In genomic region chr11:117154468-117154867, GRCh38 we compare ENCODE assay signal across 22 cellular contexts. TPM values are rescaled to one million over a fixed set of nuclear protein-coding genes. Genes with fewer than 3 reads are reported as not detected.
DNase-seq lines count a peak whose midpoint lies in the region; ATAC-seq, FAIRE-seq and TF ChIP-seq lines count a peak whose summit lies in the region.
"Had no signal": no experiment of that assay in that cellular context is flagged by ENCODE, and none has a peak within 500 bp of the region (broad histone marks: within the 10 kb centered on the region; RNA-seq: fewer than 3 reads in every experiment).

No MANE protein-coding gene starts in this region.

- peaks cover 9 to 33% of the 10 kb centered on the region in 2 experiments for H3K36me3 ChIP-seq in HepG2 (replicated peaks in 1 of 2; ENCODE audit: control insufficient read depth in 1 of 2, insufficient read depth in 2 of 2, low read length in 2 of 2)
- peaks cover 0 to 14% (median 0%) of the 10 kb centered on the region in 4 donors for H3K36me3 ChIP-seq in right lobe of liver
- peaks cover 19 to 27% of the 10 kb centered on the region in 2 experiments for H3K36me3 ChIP-seq in trophoblast cell (ENCODE audit: control insufficient read depth in 1 of 2, insufficient read depth in 2 of 2, low read length in 2 of 2)

- no peak overlapping the region for H2BK12ac ChIP-seq in trophoblast cell (ENCODE audit: low read length)

- no peak for TF ChIP-seq POLR2A in HepG2 (IDR thresholded peaks at IDR 0.05; ENCODE audit: insufficient read depth in 1 of 2, low read depth in 2 of 2, low read length in 2 of 2)
- TF ChIP-seq POLR2A in right lobe of liver (IDR thresholded peaks at IDR 0.05) = no peak

- no peak overlapping the region for H3K14ac ChIP-seq in trophoblast cell (ENCODE audit: low read length)

- H3K9me3 ChIP-seq in HepG2 (ENCODE audit: low read length) = no peaks in the 10 kb centered on the region
- no peaks in the 10 kb centered on the region for H3K9me3 ChIP-seq in right lobe of liver
- H3K9me3 ChIP-seq in trophoblast cell (ENCODE audit: insufficient read depth, low read depth, low read length) = no peaks in the 10 kb centered on the region
- H3K9me3 ChIP-seq: A549; BLaER1 treated with 17β-estradiol and CSF1 and Interleukin-3, amounts not matched to agents 10 nM and 100 nM; Caco-2 had no signal

- no peak overlapping the region for H2BK5ac ChIP-seq in trophoblast cell (ENCODE audit: low read depth, low read length, poor library complexity)

- WGBS in HepG2 (ENCODE audit: low lambda C conversion rate) = 98% methylated on average over 5 of the region's 5 CpGs
- WGBS in right lobe of liver (ENCODE audit: insufficient coverage, low coverage, low lambda C conversion rate, missing lambda C conversion rate) = 100% methylated on average over 5 of the region's 5 CpGs
- WGBS in trophoblast cell (ENCODE audit: extremely low coverage, insufficient coverage, insufficient read length) = no CpG with 5 or more reads among the region's 5 CpGs

- CTCF ChIA-PET in HepG2 (lab: Yijun Ruan, JAX; ENCODE audit: low intra/inter-chr PET ratio, low total read pairs) (no interaction called here), WTC11 (lab: Charles Lee) (interaction anchor here (1.0 kb wide), 1 partner anchor 27 kb away, joined by 3 read pairs; no protein-coding TSS in a partner anchor)

- H3K27me3 Mint-ChIP-seq in WTC11 (ENCODE audit: low read depth) = no peaks in the 10 kb centered on the region
- H3K27me3 Mint-ChIP-seq: B cell; CD4-positive, alpha-beta T cell had no signal

- POLR2A ChIA-PET in HepG2 (lab: Yijun Ruan, JAX) = no interaction called here
- POLR2A ChIA-PET in WTC11 (lab: Charles Lee) = no interaction called here

- no TSS peak for BruUV-seq in HepG2 (replicated peaks; lab: Mats Ljungman, UMichigan)

- in situ Hi-C loops in HepG2 (cut with HindIII; ENCODE audit: extremely low pct_ligation_motif_present, low pct_unique_long_range_greater_than_20kb) = no loop called here

- H3K9ac ChIP-seq in HepG2 (ENCODE audit: insufficient read depth, low read depth, low read length) = no peak overlapping the region
- H3K9ac ChIP-seq in trophoblast cell (ENCODE audit: low read length) = no peak overlapping the region

- no peak overlapping the region for H4K8ac ChIP-seq in trophoblast cell (ENCODE audit: low read depth, low read length)

- no peak overlapping the region for H3K23ac ChIP-seq in trophoblast cell (ENCODE audit: low read length)

- H2AK5ac ChIP-seq in trophoblast cell (ENCODE audit: low read length) = no peak overlapping the region

- H3K4me2 ChIP-seq in HepG2 (ENCODE audit: low read depth, low read length) = no peak overlapping the region
- no peak overlapping the region for H3K4me2 ChIP-seq in trophoblast cell (ENCODE audit: low read length)
- H3K4me2 ChIP-seq: A549; BLaER1 treated with 17β-estradiol and CSF1 and Interleukin-3, amounts not matched to agents 10 nM and 100 nM had no signal

- ATAC-seq in HepG2 (no peak), right lobe of liver (no peak), WTC11 (no peak), HG03432 (IDR thresholded peaks at IDR 0.05; ENCODE audit: unreplicated experiment) (no peak), HG02852 (IDR thresholded peaks at IDR 0.05; ENCODE audit: unreplicated experiment) (no peak)
- ATAC-seq: A549; CD8-positive, alpha-beta T cell had no signal

- TF ChIP-seq EP300 in HepG2 (IDR thresholded peaks at IDR 0.05; ENCODE audit: low read depth in 2 of 2, low read length in 2 of 2) (no peak), HepG2 (CRISPR knock-in tag; IDR thresholded peaks at IDR 0.05; ENCODE audit: borderline replicate concordance) (no peak)

- H3K36me3 Mint-ChIP-seq in WTC11 = peaks cover 39% of the 10 kb centered on the region

- H3K27ac Mint-ChIP-seq in WTC11 = no peak overlapping the region
- H3K27ac Mint-ChIP-seq: B cell; CD4-positive, alpha-beta T cell; CD8-positive, alpha-beta T cell had no signal

- H3K4me3 ChIP-seq in HepG2 (replicated peaks in 1 of 3; ENCODE audit: insufficient read depth in 1 of 3, low read depth in 2 of 3, low read length in 3 of 3) (no peak overlapping the region), right lobe of liver (no peak overlapping the region), trophoblast cell (ENCODE audit: low read depth, low read length) (no peak overlapping the region)
- H3K4me3 ChIP-seq: A549; BLaER1 treated with 17β-estradiol and CSF1 and Interleukin-3, amounts not matched to agents 10 nM and 100 nM had no signal

- H3K4me1 ChIP-seq in HepG2 (ENCODE audit: insufficient read depth, low read length) = no peaks in the 10 kb centered on the region
- H3K4me1 ChIP-seq in right lobe of liver = peaks cover 0 to 4% (median 0%) of the 10 kb centered on the region in 4 donors
- H3K4me1 ChIP-seq in trophoblast cell (ENCODE audit: control insufficient read depth in 1 of 2, insufficient read depth in 2 of 2, low read length in 2 of 2) = no peaks in the 10 kb centered on the region
- H3K4me1 ChIP-seq: A549, Caco-2 had no signal

- no peak overlapping the region for H4K91ac ChIP-seq in trophoblast cell (ENCODE audit: low read depth, low read length)

- peak overlapping the region; percentile 47 for H3K4ac ChIP-seq in trophoblast cell (ENCODE audit: low read depth, low read length)

- no peaks in the 10 kb centered on the region for H3K9me3 Mint-ChIP-seq in WTC11
- H3K9me3 Mint-ChIP-seq: CD4-positive, alpha-beta T cell; CD8-positive, alpha-beta T cell had no signal

- TF ChIP-seq CTCF in HepG2 (CRISPR knock-in tag; IDR thresholded peaks at IDR 0.05) (no peak), right lobe of liver (IDR thresholded peaks at IDR 0.05) (no peak), WTC11 (IDR thresholded peaks at IDR 0.05) (no peak)

- H2AFZ ChIP-seq in HepG2 (ENCODE audit: low read length) = no peak overlapping the region
- H2AFZ ChIP-seq in trophoblast cell (ENCODE audit: insufficient read depth, low read length, poor library complexity) = no peak overlapping the region

- no peaks in the 10 kb centered on the region for H3K4me1 Mint-ChIP-seq in WTC11

- H2BK120ac ChIP-seq in trophoblast cell (ENCODE audit: insufficient read depth, low read length, poor library complexity) = no peak overlapping the region

- intact Hi-C loops in HepG2 (cut with micrococcal nuclease; ENCODE audit: unreplicated experiment) = no loop called here
- intact Hi-C loops in right lobe of liver (cut with DNase I) = no loop called here

- H3K27me3 ChIP-seq in HepG2 (ENCODE audit: control insufficient read depth in 1 of 2, insufficient read depth in 2 of 2, low read length in 2 of 2) = no peaks in the 10 kb centered on the region
- H3K27me3 ChIP-seq in right lobe of liver = no peaks in the 10 kb centered on the region
- H3K27me3 ChIP-seq in trophoblast cell (ENCODE audit: insufficient read depth, low read length) = no peaks in the 10 kb centered on the region
- H3K27me3 ChIP-seq: BLaER1 treated with 17β-estradiol and CSF1 and Interleukin-3, amounts not matched to agents 10 nM and 100 nM had no signal

- peaks cover 65% of the 10 kb centered on the region for H4K20me1 ChIP-seq in HepG2 (ENCODE audit: insufficient read depth, low read length)

- peaks cover 85% of the 10 kb centered on the region for H3K79me2 ChIP-seq in HepG2 (ENCODE audit: insufficient read depth, low read length)
- peaks cover 2% of the 10 kb centered on the region for H3K79me2 ChIP-seq in trophoblast cell (ENCODE audit: control insufficient read depth, insufficient read depth, low read length, poor library complexity)

- no peak for TF ChIP-seq RAD21 in HepG2 (CRISPR knock-in tag; IDR thresholded peaks at IDR 0.05)

- no peak overlapping the region for H4K12ac ChIP-seq in trophoblast cell (ENCODE audit: low read depth, low read length)

- no peaks in the 10 kb centered on the region for H3K79me1 ChIP-seq in trophoblast cell (ENCODE audit: low read length)

- no peak overlapping the region for H3K27ac ChIP-seq in HepG2 (ENCODE audit: extremely low read length, insufficient read depth, low read length)
- H3K27ac ChIP-seq in right lobe of liver = no peak overlapping the region
- no peak overlapping the region for H3K27ac ChIP-seq in trophoblast cell (ENCODE audit: low read depth, low read length)
- H3K27ac ChIP-seq: 22Rv1; A549; BLaER1 treated with 17β-estradiol and CSF1 and Interleukin-3, amounts not matched to agents 10 nM and 100 nM; C4-2B had no signal

- no peak overlapping the region for H3K18ac ChIP-seq in trophoblast cell (ENCODE audit: low read length)

- DNase-seq in HepG2 (ENCODE audit: low spot score) (no peak), right lobe of liver (no peak), WTC11 (ENCODE audit: low spot score) (no peak), trophoblast cell (no peak)
- DNase-seq: AML-193; Caco-2; Calu3; CD4-positive, alpha-beta T cell; CD8-positive, alpha-beta T cell; DMS79 treated with DMSO at 0.1 percent for 48 hours; GF-D8 had no signal

- H3K4me3 Mint-ChIP-seq in WTC11 = no peak overlapping the region
- H3K4me3 Mint-ChIP-seq: B cell; CD4-positive, alpha-beta T cell; CD8-positive, alpha-beta T cell had no signal

- FAIRE-seq in HepG2 (lab: Jason Lieb, UNC) = no peak
- FAIRE-seq: A549, D721Med, G401.6, GM12891, GM19239 had no signal

RNA-seq across cellular contexts. Expression of gene PAFAH1B2, which starts 10.4 kb away (rescaled TPM):
- total RNA-seq in HepG2 (2016; rRNA removed; fragmentation: Illumina TruSeq; extraction: Trizol) = 104 and 178 TPM in 2 replicates
- total RNA-seq in HepG2 (2016; cell fraction: cytosol; rRNA removed; fragmentation: Illumina TruSeq; extraction: Trizol; ENCODE audit: low read depth) = 34.4 and 37.3 TPM in 2 replicates
- 107 and 164 TPM in 2 replicates for total RNA-seq in HepG2 (2016; cell fraction: insoluble cytoplasmic fraction; rRNA removed; fragmentation: Illumina TruSeq; extraction: Trizol)
- 37.1 and 43.1 TPM in 2 replicates for total RNA-seq in HepG2 (2016; cell fraction: membrane; rRNA removed; fragmentation: Illumina TruSeq; extraction: Trizol)
- total RNA-seq in HepG2 (2016; cell fraction: nucleus; rRNA removed; fragmentation: Illumina TruSeq; extraction: Trizol) = 42.3 and 46.9 TPM in 2 replicates
- polyA plus RNA-seq in HepG2 (2011; rRNA removed) = 27.0 and 28.8 TPM in 2 replicates
- polyA plus RNA-seq in HepG2 (2011; cell fraction: cytosol; rRNA removed) = 21.8 and 24.3 TPM in 2 replicates
- 15.1 and 15.4 TPM in 2 replicates for polyA plus RNA-seq in HepG2 (2011; cell fraction: nucleus; rRNA removed)
- polyA plus RNA-seq in HepG2 (2012) = 23.9 and 26.9 TPM in 2 replicates
- polyA plus RNA-seq in HepG2 (2016; cell fraction: cytosol; fragmentation: Illumina TruSeq; extraction: Trizol; ENCODE audit: low read depth) = 2.7 and 3.0 TPM in 2 replicates
- polyA plus RNA-seq in HepG2 (2016; cell fraction: insoluble cytoplasmic fraction; fragmentation: Illumina TruSeq; extraction: Trizol; ENCODE audit: low read depth) = 70.7 and 75.2 TPM in 2 replicates
- polyA plus RNA-seq in HepG2 (2016; cell fraction: membrane; fragmentation: Illumina TruSeq; extraction: Trizol; ENCODE audit: low read depth) = 12.5 and 14.8 TPM in 2 replicates
- polyA plus RNA-seq in HepG2 (2016; cell fraction: nucleus; fragmentation: Illumina TruSeq; extraction: Trizol; ENCODE audit: insufficient read depth, low read depth) = 26.9 and 30.3 TPM in 2 replicates
- polyA minus RNA-seq in HepG2 (2011; rRNA and poly(A)+ RNA removed; ENCODE audit: low replicate concordance) = 84.0 and 119 TPM in 2 replicates
- 68.8 and 69.8 TPM in 2 replicates for polyA minus RNA-seq in HepG2 (2011; cell fraction: cytosol; rRNA and poly(A)+ RNA removed)
- 42.0 and 56.1 TPM in 2 replicates for polyA minus RNA-seq in HepG2 (2011; cell fraction: nucleus; rRNA and poly(A)+ RNA removed)
- 10 to 100 TPM; 22.2 to 39.1 (median 29.3) TPM for total RNA-seq in right lobe of liver
- 132 to 138 TPM (median 133 TPM) in 3 replicates for total RNA-seq in WTC11 (2021)
- 59.1 and 59.3 TPM in 2 replicates for polyA plus RNA-seq in trophoblast cell (2013)

RNA-seq across cellular contexts. Expression of gene SIDT2, which starts 24.1 kb away (rescaled TPM):
- 6.8 and 11.5 TPM in 2 replicates for total RNA-seq in HepG2 (2016; rRNA removed; fragmentation: Illumina TruSeq; extraction: Trizol)
- total RNA-seq in HepG2 (2016; cell fraction: cytosol; rRNA removed; fragmentation: Illumina TruSeq; extraction: Trizol; ENCODE audit: low read depth) = 8.7 and 10.3 TPM in 2 replicates
- total RNA-seq in HepG2 (2016; cell fraction: insoluble cytoplasmic fraction; rRNA removed; fragmentation: Illumina TruSeq; extraction: Trizol) = 6.4 and 12.0 TPM in 2 replicates
- 8.6 and 9.5 TPM in 2 replicates for total RNA-seq in HepG2 (2016; cell fraction: membrane; rRNA removed; fragmentation: Illumina TruSeq; extraction: Trizol)
- 15.6 and 17.2 TPM in 2 replicates for total RNA-seq in HepG2 (2016; cell fraction: nucleus; rRNA removed; fragmentation: Illumina TruSeq; extraction: Trizol)
- 26.8 and 28.0 TPM in 2 replicates for polyA plus RNA-seq in HepG2 (2011; rRNA removed)
- 10.5 and 14.3 TPM in 2 replicates for polyA plus RNA-seq in HepG2 (2011; cell fraction: cytosol; rRNA removed)
- polyA plus RNA-seq in HepG2 (2011; cell fraction: nucleus; rRNA removed) = 82.0 and 109 TPM in 2 replicates
- 15.1 and 15.4 TPM in 2 replicates for polyA plus RNA-seq in HepG2 (2012)
- 1.9 and 2.2 TPM in 2 replicates for polyA plus RNA-seq in HepG2 (2016; cell fraction: cytosol; fragmentation: Illumina TruSeq; extraction: Trizol; ENCODE audit: low read depth)
- polyA plus RNA-seq in HepG2 (2016; cell fraction: insoluble cytoplasmic fraction; fragmentation: Illumina TruSeq; extraction: Trizol; ENCODE audit: low read depth) = 7.8 and 8.9 TPM in 2 replicates
- 6.0 and 6.6 TPM in 2 replicates for polyA plus RNA-seq in HepG2 (2016; cell fraction: membrane; fragmentation: Illumina TruSeq; extraction: Trizol; ENCODE audit: low read depth)
- polyA plus RNA-seq in HepG2 (2016; cell fraction: nucleus; fragmentation: Illumina TruSeq; extraction: Trizol; ENCODE audit: insufficient read depth, low read depth) = 24.9 and 26.7 TPM in 2 replicates
- polyA minus RNA-seq in HepG2 (2011; rRNA and poly(A)+ RNA removed; ENCODE audit: low replicate concordance) = 25.1 and 71.4 TPM in 2 replicates
- 11.7 and 19.1 TPM in 2 replicates for polyA minus RNA-seq in HepG2 (2011; cell fraction: cytosol; rRNA and poly(A)+ RNA removed)
- 32.3 and 34.8 TPM in 2 replicates for polyA minus RNA-seq in HepG2 (2011; cell fraction: nucleus; rRNA and poly(A)+ RNA removed)
- total RNA-seq in right lobe of liver = 10 to 100 TPM; 24.6 to 49.9 (median 35.5) TPM
- total RNA-seq in WTC11 (2021) = 20.7 to 27.6 TPM (median 20.9 TPM) in 3 replicates
- 23.4 and 25.7 TPM in 2 replicates for polyA plus RNA-seq in trophoblast cell (2013)

RNA-seq across cellular contexts. Expression of gene TAGLN, which starts 44.7 kb away (rescaled TPM):
- total RNA-seq in HepG2 (2016; rRNA removed; fragmentation: Illumina TruSeq; extraction: Trizol) (75.4 and 93.7 TPM in 2 replicates), right lobe of liver (100 to 1,000 TPM in 4 of 6 experiments, 10 to 100 TPM in 2; 41.2 to 158 (median 112) TPM), WTC11 (2021) (51.1 to 71.5 TPM (median 53.9 TPM) in 3 replicates)
- 15.8 and 16.5 TPM in 2 replicates for total RNA-seq in HepG2 (2016; cell fraction: cytosol; rRNA removed; fragmentation: Illumina TruSeq; extraction: Trizol; ENCODE audit: low read depth)
- 83.7 and 102 TPM in 2 replicates for total RNA-seq in HepG2 (2016; cell fraction: insoluble cytoplasmic fraction; rRNA removed; fragmentation: Illumina TruSeq; extraction: Trizol)
- 20.1 and 22.3 TPM in 2 replicates for total RNA-seq in HepG2 (2016; cell fraction: membrane; rRNA removed; fragmentation: Illumina TruSeq; extraction: Trizol)
- 36.8 and 37.1 TPM in 2 replicates for total RNA-seq in HepG2 (2016; cell fraction: nucleus; rRNA removed; fragmentation: Illumina TruSeq; extraction: Trizol)
- 12.6 and 14.1 TPM in 2 replicates for polyA plus RNA-seq in HepG2 (2011; rRNA removed)
- polyA plus RNA-seq in HepG2 (2011; cell fraction: cytosol; rRNA removed) = 11.6 and 11.8 TPM in 2 replicates
- polyA plus RNA-seq in HepG2 (2011; cell fraction: nucleus; rRNA removed) = 25.0 and 34.5 TPM in 2 replicates
- polyA plus RNA-seq in HepG2 (2012) = 3.6 and 5.8 TPM in 2 replicates
- 19.4 and 20.0 TPM in 2 replicates for polyA plus RNA-seq in HepG2 (2016; cell fraction: cytosol; fragmentation: Illumina TruSeq; extraction: Trizol; ENCODE audit: low read depth)
- 110 TPM in 2 replicates for polyA plus RNA-seq in HepG2 (2016; cell fraction: insoluble cytoplasmic fraction; fragmentation: Illumina TruSeq; extraction: Trizol; ENCODE audit: low read depth)
- polyA plus RNA-seq in HepG2 (2016; cell fraction: membrane; fragmentation: Illumina TruSeq; extraction: Trizol; ENCODE audit: low read depth) = 20.4 and 20.8 TPM in 2 replicates
- 55.4 and 61.9 TPM in 2 replicates for polyA plus RNA-seq in HepG2 (2016; cell fraction: nucleus; fragmentation: Illumina TruSeq; extraction: Trizol; ENCODE audit: insufficient read depth, low read depth)
- 1.5 and 8.0 TPM in 2 replicates for polyA minus RNA-seq in HepG2 (2011; rRNA and poly(A)+ RNA removed; ENCODE audit: low replicate concordance)
- polyA minus RNA-seq in HepG2 (2011; cell fraction: cytosol; rRNA and poly(A)+ RNA removed) = 2.4 and 3.3 TPM in 2 replicates
- polyA minus RNA-seq in HepG2 (2011; cell fraction: nucleus; rRNA and poly(A)+ RNA removed) = 5.0 and 7.5 TPM in 2 replicates
- polyA plus RNA-seq in trophoblast cell (2013) = 876 and 888 TPM in 2 replicates

RNA-seq across cellular contexts. Expression of gene SIK3, which starts 56.2 kb away (rescaled TPM):
- 9.8 and 11.3 TPM in 2 replicates for total RNA-seq in HepG2 (2016; rRNA removed; fragmentation: Illumina TruSeq; extraction: Trizol)
- 6.0 and 6.1 TPM in 2 replicates for total RNA-seq in HepG2 (2016; cell fraction: cytosol; rRNA removed; fragmentation: Illumina TruSeq; extraction: Trizol; ENCODE audit: low read depth)
- total RNA-seq in HepG2 (2016; cell fraction: insoluble cytoplasmic fraction; rRNA removed; fragmentation: Illumina TruSeq; extraction: Trizol) = 9.5 and 11.9 TPM in 2 replicates
- total RNA-seq in HepG2 (2016; cell fraction: membrane; rRNA removed; fragmentation: Illumina TruSeq; extraction: Trizol) = 9.6 and 12.4 TPM in 2 replicates
- 23.0 and 23.2 TPM in 2 replicates for total RNA-seq in HepG2 (2016; cell fraction: nucleus; rRNA removed; fragmentation: Illumina TruSeq; extraction: Trizol)
- polyA plus RNA-seq in HepG2 (2011; rRNA removed) = 5.7 and 8.0 TPM in 2 replicates
- polyA plus RNA-seq in HepG2 (2011; cell fraction: cytosol; rRNA removed) = 4.5 and 4.9 TPM in 2 replicates
- 27.4 and 30.5 TPM in 2 replicates for polyA plus RNA-seq in HepG2 (2011; cell fraction: nucleus; rRNA removed)
- polyA plus RNA-seq in HepG2 (2012) = 16.2 and 16.5 TPM in 2 replicates
- polyA plus RNA-seq in HepG2 (2016; cell fraction: cytosol; fragmentation: Illumina TruSeq; extraction: Trizol; ENCODE audit: low read depth) = 2.3 and 2.6 TPM in 2 replicates
- polyA plus RNA-seq in HepG2 (2016; cell fraction: insoluble cytoplasmic fraction; fragmentation: Illumina TruSeq; extraction: Trizol; ENCODE audit: low read depth) = 8.4 and 11.2 TPM in 2 replicates
- polyA plus RNA-seq in HepG2 (2016; cell fraction: membrane; fragmentation: Illumina TruSeq; extraction: Trizol; ENCODE audit: low read depth) = 4.2 and 5.0 TPM in 2 replicates
- 23.6 and 25.1 TPM in 2 replicates for polyA plus RNA-seq in HepG2 (2016; cell fraction: nucleus; fragmentation: Illumina TruSeq; extraction: Trizol; ENCODE audit: insufficient read depth, low read depth)
- 13.9 and 17.8 TPM in 2 replicates for polyA minus RNA-seq in HepG2 (2011; rRNA and poly(A)+ RNA removed; ENCODE audit: low replicate concordance)
- polyA minus RNA-seq in HepG2 (2011; cell fraction: cytosol; rRNA and poly(A)+ RNA removed) = 5.2 and 6.9 TPM in 2 replicates
- polyA minus RNA-seq in HepG2 (2011; cell fraction: nucleus; rRNA and poly(A)+ RNA removed) = 37.6 and 53.8 TPM in 2 replicates
- 10 to 100 TPM; 22.0 to 35.4 (median 26.8) TPM for total RNA-seq in right lobe of liver
- total RNA-seq in WTC11 (2021) = 26.4 to 34.4 TPM (median 29.6 TPM) in 3 replicates
- polyA plus RNA-seq in trophoblast cell (2013) = 15.6 and 16.7 TPM in 2 replicates

Comparison
In these comparisons a context has a peak if more than half of its experiments do, and no peak if none do; other contexts are left out.
1. Of the 50 proteins assayed by ChIP-seq in both HepG2 and WTC11: peak only in HepG2: none; only in WTC11: none; in both: ZNF121; in neither: 49.